In the genomic region with DNA sequence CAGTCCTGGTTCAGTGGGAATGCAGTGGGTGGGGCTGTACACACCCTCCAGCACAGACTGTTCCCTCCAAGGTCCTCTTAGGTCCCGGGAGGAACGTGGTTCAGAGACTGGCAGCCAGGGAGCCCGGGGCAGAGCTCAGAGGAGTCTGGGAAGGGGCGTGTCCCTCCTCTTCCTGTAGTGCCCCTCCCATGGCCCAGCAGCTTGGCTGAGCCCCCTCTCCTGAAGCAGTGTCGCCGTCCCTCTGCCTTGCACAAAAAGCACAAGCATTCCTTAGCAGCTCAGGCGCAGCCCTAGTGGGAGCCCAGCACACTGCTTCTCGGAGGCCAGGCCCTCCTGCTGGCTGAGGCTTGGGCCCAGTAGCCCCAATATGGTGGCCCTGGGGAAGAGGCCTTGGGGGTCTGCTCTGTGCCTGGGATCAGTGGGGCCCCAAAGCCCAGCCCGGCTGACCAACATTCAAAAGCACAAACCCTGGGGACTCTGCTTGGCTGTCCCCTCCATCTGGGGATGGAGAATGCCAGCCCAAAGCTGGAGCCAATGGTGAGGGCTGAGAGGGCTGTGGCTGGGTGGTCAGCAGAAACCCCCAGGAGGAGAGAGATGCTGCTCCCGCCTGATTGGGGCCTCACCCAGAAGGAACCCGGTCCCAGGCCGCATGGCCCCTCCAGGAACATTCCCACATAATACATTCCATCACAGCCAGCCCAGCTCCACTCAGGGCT, we compare ENCODE assay signal across 1 cellular context.
TF ChIP-seq lines count a peak whose summit lies in the region.

No MANE protein-coding gene starts in this region.

TF ChIP-seq in WTC11, 78 proteins besides CTCF, POLR2A, EP300 and RAD21 (continued from another document):
- TF ChIP-seq, protein P1, sequence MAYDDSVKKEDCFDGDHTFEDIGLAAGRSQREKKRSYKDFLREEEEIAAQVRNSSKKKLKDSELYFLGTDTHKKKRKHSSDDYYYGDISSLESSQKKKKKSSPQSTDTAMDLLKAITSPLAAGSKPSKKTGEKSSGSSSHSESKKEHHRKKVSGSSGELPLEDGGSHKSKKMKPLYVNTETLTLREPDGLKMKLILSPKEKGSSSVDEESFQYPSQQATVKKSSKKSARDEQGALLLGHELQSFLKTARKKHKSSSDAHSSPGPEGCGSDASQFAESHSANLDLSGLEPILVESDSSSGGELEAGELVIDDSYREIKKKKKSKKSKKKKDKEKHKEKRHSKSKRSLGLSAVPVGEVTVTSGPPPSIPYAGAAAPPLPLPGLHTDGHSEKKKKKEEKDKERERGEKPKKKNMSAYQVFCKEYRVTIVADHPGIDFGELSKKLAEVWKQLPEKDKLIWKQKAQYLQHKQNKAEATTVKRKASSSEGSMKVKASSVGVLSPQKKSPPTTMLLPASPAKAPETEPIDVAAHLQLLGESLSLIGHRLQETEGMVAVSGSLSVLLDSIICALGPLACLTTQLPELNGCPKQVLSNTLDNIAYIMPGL (CRISPR knock-in tag; IDR thresholded peaks at IDR 0.05): no peak
- TF ChIP-seq SP1 (CRISPR knock-in tag; conservative IDR thresholded peaks at IDR 0.05): no peak
- TF ChIP-seq ATF1 (CRISPR knock-in tag; IDR thresholded peaks at IDR 0.05): no peak
- TF ChIP-seq, protein P2, sequence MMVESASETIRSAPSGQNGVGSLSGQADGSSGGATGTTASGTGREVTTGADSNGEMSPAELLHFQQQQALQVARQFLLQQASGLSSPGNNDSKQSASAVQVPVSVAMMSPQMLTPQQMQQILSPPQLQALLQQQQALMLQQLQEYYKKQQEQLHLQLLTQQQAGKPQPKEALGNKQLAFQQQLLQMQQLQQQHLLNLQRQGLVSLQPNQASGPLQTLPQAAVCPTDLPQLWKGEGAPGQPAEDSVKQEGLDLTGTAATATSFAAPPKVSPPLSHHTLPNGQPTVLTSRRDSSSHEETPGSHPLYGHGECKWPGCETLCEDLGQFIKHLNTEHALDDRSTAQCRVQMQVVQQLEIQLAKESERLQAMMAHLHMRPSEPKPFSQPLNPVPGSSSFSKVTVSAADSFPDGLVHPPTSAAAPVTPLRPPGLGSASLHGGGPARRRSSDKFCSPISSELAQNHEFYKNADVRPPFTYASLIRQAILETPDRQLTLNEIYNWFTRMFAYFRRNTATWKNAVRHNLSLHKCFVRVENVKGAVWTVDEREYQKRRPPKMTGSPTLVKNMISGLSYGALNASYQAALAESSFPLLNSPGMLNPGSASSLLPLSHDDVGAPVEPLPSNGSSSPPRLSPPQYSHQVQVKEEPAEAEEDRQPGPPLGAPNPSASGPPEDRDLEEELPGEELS (CRISPR knock-in tag; IDR thresholded peaks at IDR 0.05): no peak
- no peak for TF ChIP-seq E2F4 (CRISPR knock-in tag; IDR thresholded peaks at IDR 0.05; ENCODE audit: borderline replicate concordance, low read depth)
- TF ChIP-seq IRF2 (CRISPR knock-in tag; IDR thresholded peaks at IDR 0.05; ENCODE audit: borderline replicate concordance, low read depth): no peak
